ENCODE assay signal across 13 cellular contexts in the genomic region with DNA sequence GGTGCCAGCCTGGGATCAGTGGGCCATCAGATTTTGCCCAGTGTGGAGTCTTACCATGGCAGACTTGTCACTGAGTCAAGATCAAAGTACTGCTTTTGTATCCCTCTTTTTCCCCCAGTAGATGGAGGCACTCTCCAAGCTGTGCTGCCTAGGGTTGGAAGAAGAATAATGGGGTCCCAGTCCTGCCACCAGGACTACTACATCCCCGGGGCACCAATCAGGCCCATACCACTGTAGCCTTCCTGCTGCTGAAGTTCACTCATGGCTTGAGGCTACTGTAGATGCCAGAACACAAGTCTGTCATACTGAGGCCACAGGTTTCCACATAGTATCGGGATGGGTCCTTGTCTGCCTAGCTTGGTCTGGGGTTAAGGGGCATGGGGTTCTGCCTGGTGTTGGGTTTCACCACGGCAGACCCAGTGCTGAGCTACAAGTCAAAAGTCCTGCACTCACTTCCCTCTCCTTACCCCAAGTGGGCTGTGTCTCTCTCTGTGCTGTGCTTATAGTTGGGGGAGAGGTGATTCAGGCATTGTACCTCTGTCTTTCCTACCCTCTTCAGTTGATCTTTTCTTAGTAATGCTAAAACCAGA.
"Had no signal": no experiment of that assay in that cellular context is flagged by ENCODE, and none has a peak within 500 bp of the region (broad histone marks: within the 10 kb centered on the region; RNA-seq: fewer than 3 reads in every experiment).

No MANE protein-coding gene starts in this region.

- H3K4me3 ChIP-seq: coronary artery, thoracic aorta had no signal

- H3K27me3 Mint-ChIP-seq: activated T-helper 17 cell treated with anti-CD3 and anti-CD28 coated beads, Interleukin-2, amount 50 U/mL, for 72 hours; stimulated activated naive CD8-positive, alpha-beta T cell treated with anti-CD3 and anti-CD28 coated beads, Interleukin-15, amount 100 ng/mL, for 72 hours had no signal

- H3K36me3 ChIP-seq: thoracic aorta had no signal

- DNase-seq: central memory CD4-positive, alpha-beta T cell; effector CD4-positive, alpha-beta T cell; hypothalamus; left cardiac atrium; natural killer cell; T-helper 9 cell had no signal

- H3K27ac Mint-ChIP-seq: activated naive CD4-positive, alpha-beta T cell treated with anti-CD3 and anti-CD28 coated beads for 36 hours; activated T-helper 17 cell treated with anti-CD3 and anti-CD28 coated beads, Interleukin-2, amount 50 U/mL, for 72 hours; immature natural killer cell; natural killer cell; stimulated activated naive CD8-positive, alpha-beta T cell treated with anti-CD3 and anti-CD28 coated beads, Interleukin-15, amount 100 ng/mL, for 72 hours had no signal

- H3K4me3 Mint-ChIP-seq: activated naive CD4-positive, alpha-beta T cell treated with anti-CD3 and anti-CD28 coated beads for 36 hours; activated T-helper 17 cell treated with anti-CD3 and anti-CD28 coated beads, Interleukin-2, amount 50 U/mL, for 72 hours; immature natural killer cell; natural killer cell; stimulated activated naive CD8-positive, alpha-beta T cell treated with anti-CD3 and anti-CD28 coated beads, Interleukin-15, amount 100 ng/mL, for 72 hours had no signal

- FAIRE-seq: urothelium cell line had no signal

- H3K27ac ChIP-seq: coronary artery, thoracic aorta had no signal
